Comparison of ENCODE assay signal across 18 cellular contexts in the genomic region with DNA sequence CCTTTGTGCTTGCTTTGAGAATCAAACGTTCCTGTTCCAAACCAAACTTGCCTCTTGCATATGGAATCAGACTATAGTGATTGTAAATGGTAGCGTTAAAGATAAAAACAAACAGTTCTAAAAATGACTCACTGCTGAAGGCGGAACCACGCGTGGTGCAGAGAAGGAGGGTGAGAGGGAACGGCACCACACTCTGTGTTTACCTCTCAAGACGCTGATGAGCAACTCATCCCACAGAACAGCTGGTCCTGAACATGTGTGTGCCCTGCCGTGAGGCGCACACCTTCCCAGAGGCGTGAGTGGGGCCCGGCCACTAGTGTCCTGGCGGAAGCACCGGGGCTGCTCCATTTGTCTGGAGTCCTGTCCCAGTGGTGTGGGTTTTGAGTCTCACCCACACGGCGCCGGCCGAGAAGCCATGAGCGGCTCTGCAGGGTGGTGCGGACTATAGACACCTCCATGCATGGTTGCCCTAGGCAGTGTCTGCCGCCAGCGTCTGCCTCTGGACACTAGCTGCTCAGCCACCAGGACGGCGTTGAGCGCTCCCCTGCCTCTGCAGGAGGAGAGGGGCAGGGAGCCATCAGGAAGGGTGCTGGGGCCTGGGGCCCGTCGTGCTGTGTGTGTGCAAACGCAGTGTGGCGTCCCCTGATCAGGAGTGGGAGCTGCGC. TPM values are rescaled to one million over a fixed set of nuclear protein-coding genes. Genes with fewer than 3 reads are reported as not detected.
DNase-seq lines count a peak whose midpoint lies in the region; ATAC-seq, FAIRE-seq and TF ChIP-seq lines count a peak whose summit lies in the region.
"Had no signal": no experiment of that assay in that cellular context is flagged by ENCODE, and none has a peak within 500 bp of the region (broad histone marks: within the 10 kb centered on the region; RNA-seq: fewer than 3 reads in every experiment).

No MANE protein-coding gene starts in this region.

- no peaks in the 10 kb centered on the region for H3K79me1 ChIP-seq in H1 (ENCODE audit: low read depth, low read length)

- DNase-seq in cardiac muscle cell (ENCODE audit: low read depth in 1 of 2, low spot score in 1 of 2) (no peak), right cardiac atrium (no peak), LHCN-M2 (ENCODE audit: low read depth) (peak; percentile 12), H1 (ENCODE audit: low read depth in 1 of 2, low spot score in 2 of 2) (no peak), HEK293T (ENCODE audit: extremely low spot score) (no peak), SIG-M5 (lab: John Stamatoyannopoulos, UW) (no peak), testis (no peak)
- no peak for DNase-seq in stimulated activated naive B cell treated with anti-CD40 and anti-IgM and Interleukin-4, amounts not matched to agents 10 μg/mL and 1 μg/mL and 100 μg/mL, for 72 hours
- DNase-seq: Calu3; head of caudate nucleus; immature natural killer cell; KG1; naive thymus-derived CD8-positive, alpha-beta T cell; NCI-H1417; NCI-H2171 had no signal

- no peak overlapping the region for H3K9ac ChIP-seq in H1 (replicated peaks in 1 of 4; ENCODE audit: extremely low read depth in 1 of 4, low read depth in 3 of 4, low read length in 3 of 4)

- no peak overlapping the region for H3K4ac ChIP-seq in H1 (replicated peaks; ENCODE audit: insufficient read length, low read depth, low read length)

- no peak overlapping the region for H3K14ac ChIP-seq in H1 (ENCODE audit: insufficient read length)

- H3K4me1 Mint-ChIP-seq in stimulated activated naive B cell treated with anti-CD40 and anti-IgM and Interleukin-4, amounts not matched to agents 10 μg/mL and 1 μg/mL and 100 μg/mL, for 72 hours: peaks cover 30 to 37% of the 10 kb centered on the region in 2 donors

- FAIRE-seq in H1 (lab: Jason Lieb, UNC): no peak

- peak overlapping the region; percentile 51 for H3K27ac Mint-ChIP-seq in stimulated activated naive B cell treated with anti-CD40 and anti-IgM and Interleukin-4, amounts not matched to agents 10 μg/mL and 1 μg/mL and 100 μg/mL, for 72 hours

- no peaks in the 10 kb centered on the region for H3K9me3 Mint-ChIP-seq in stimulated activated naive B cell treated with anti-CD40 and anti-IgM and Interleukin-4, amounts not matched to agents 10 μg/mL and 1 μg/mL and 100 μg/mL, for 72 hours
- H3K9me3 Mint-ChIP-seq: immature natural killer cell; naive thymus-derived CD8-positive, alpha-beta T cell had no signal

- no peak for TF ChIP-seq RAD21 in H1 (IDR thresholded peaks at IDR 0.05 in 1 of 2, conservative IDR thresholded peaks at IDR 0.05 in 1 of 2; ENCODE audit: low read depth in 2 of 2, low read length in 2 of 2)

- no peak overlapping the region for H2AK5ac ChIP-seq in H1 (ENCODE audit: low read depth, low read length)

- H3K9me3 ChIP-seq in cardiac muscle cell (ENCODE audit: low read depth) (no peaks in the 10 kb centered on the region), right cardiac atrium (ENCODE audit: control insufficient read depth, low read length) (no peaks in the 10 kb centered on the region), H1 (ENCODE audit: insufficient read depth in 2 of 2, low read depth in 1 of 2, low read length in 1 of 2) (no peaks in the 10 kb centered on the region), testis (no peaks in the 10 kb centered on the region)

- H3K4me2 ChIP-seq in H1 (ENCODE audit: insufficient read depth in 1 of 2, low read depth in 2 of 2, low read length in 2 of 2): no peak overlapping the region

- no peak overlapping the region for H2BK12ac ChIP-seq in H1 (ENCODE audit: low read depth, low read length)

- H3K4me1 ChIP-seq in cardiac muscle cell (ENCODE audit: low read depth): peaks cover 41% of the 10 kb centered on the region
- H3K4me1 ChIP-seq in right cardiac atrium (ENCODE audit: control insufficient read depth, insufficient read depth, low read length): no peaks in the 10 kb centered on the region
- no peaks in the 10 kb centered on the region; a peak in 2 of 7 replicates for H3K4me1 ChIP-seq in H1 (replicated peaks in 1 of 4; ENCODE audit: control insufficient read depth in 3 of 4, insufficient read depth in 4 of 4, low read length in 3 of 4)
- H3K4me1 ChIP-seq in testis: no peaks in the 10 kb centered on the region

- H4K20me1 ChIP-seq in H1 (replicated peaks in 1 of 2; ENCODE audit: control insufficient read depth in 1 of 2, insufficient read depth in 2 of 2, low read length in 2 of 2): no peaks in the 10 kb centered on the region

- H2BK5ac ChIP-seq in H1 (ENCODE audit: low read depth, low read length): peak overlapping the region; percentile 18; the same call in 1 of the 2 replicates

- no peak overlapping the region for H3K23ac ChIP-seq in H1 (ENCODE audit: insufficient read length)

- TF ChIP-seq CTCF in cardiac muscle cell (IDR thresholded peaks at IDR 0.05; ENCODE audit: low read depth, low read length) (no peak), H1 (IDR thresholded peaks at IDR 0.05; ENCODE audit: control extremely low read depth in 1 of 3, insufficient read depth in 1 of 3, low read depth in 1 of 3, low read length in 3 of 3) (no peak), testis (IDR thresholded peaks at IDR 0.05) (no peak)

- no peaks in the 10 kb centered on the region for H3K36me3 ChIP-seq in cardiac muscle cell
- H3K36me3 ChIP-seq in H1 (ENCODE audit: control insufficient read depth in 2 of 4, insufficient read depth in 4 of 4, low read length in 3 of 4): no peaks in the 10 kb centered on the region; a peak in 1 of 8 replicates
- no peaks in the 10 kb centered on the region for H3K36me3 ChIP-seq in testis (ENCODE audit: low read depth, missing control alignments)

- no peak overlapping the region for H2BK15ac ChIP-seq in H1 (ENCODE audit: low read length)

- CTCF ChIA-PET in H1 (lab: Charles Lee; ENCODE audit: partially characterized antibody): interaction anchor here (1.4 kb wide), 1 partner anchor 9 kb away, joined by 4 read pairs; no protein-coding TSS in a partner anchor
- CTCF ChIA-PET in HEK293T (lab: Yijun Ruan, JAX): no interaction called here

- ATAC-seq in right cardiac atrium: no peak
- no peak for ATAC-seq in stimulated activated naive B cell treated with anti-CD40 and anti-IgM and Interleukin-4, amounts not matched to agents 10 μg/mL and 1 μg/mL and 100 μg/mL, for 72 hours (replicated peaks)
- ATAC-seq: esophagus mucosa; naive thymus-derived CD8-positive, alpha-beta T cell had no signal

- no peak for TF ChIP-seq POLR2A in H1 (IDR thresholded peaks at IDR 0.05; ENCODE audit: control extremely low read depth in 1 of 2, low read depth in 2 of 2, low read length in 2 of 2)
- no peak for TF ChIP-seq POLR2A in testis (IDR thresholded peaks at IDR 0.05)

- peaks cover 45 to 66% of the 10 kb centered on the region in 2 donors for H3K36me3 Mint-ChIP-seq in stimulated activated naive B cell treated with anti-CD40 and anti-IgM and Interleukin-4, amounts not matched to agents 10 μg/mL and 1 μg/mL and 100 μg/mL, for 72 hours

- no peak overlapping the region for H3K4me3 Mint-ChIP-seq in stimulated activated naive B cell treated with anti-CD40 and anti-IgM and Interleukin-4, amounts not matched to agents 10 μg/mL and 1 μg/mL and 100 μg/mL, for 72 hours
- H3K4me3 Mint-ChIP-seq: immature natural killer cell; naive thymus-derived CD8-positive, alpha-beta T cell had no signal

- H3K27me3 Mint-ChIP-seq in stimulated activated naive B cell treated with anti-CD40 and anti-IgM and Interleukin-4, amounts not matched to agents 10 μg/mL and 1 μg/mL and 100 μg/mL, for 72 hours: no peaks in the 10 kb centered on the region
- H3K27me3 Mint-ChIP-seq: naive thymus-derived CD8-positive, alpha-beta T cell had no signal

- peak overlapping the region; percentile 51 for H4K8ac ChIP-seq in H1 (ENCODE audit: extremely low read depth, insufficient read depth, low read length)

- no peak overlapping the region for H3K56ac ChIP-seq in H1 (replicated peaks; ENCODE audit: insufficient read length, low read depth, low read length)

- no peak overlapping the region for H2AFZ ChIP-seq in H1 (ENCODE audit: low read length)

- POLR2A ChIA-PET in H1 (lab: Charles Lee; ENCODE audit: partially characterized antibody) (no interaction called here), HEK293T (lab: Yijun Ruan, JAX) (no interaction called here)

- no peak overlapping the region for H4K91ac ChIP-seq in H1 (replicated peaks; ENCODE audit: insufficient read length, low read length)

- no peak overlapping the region for H2BK120ac ChIP-seq in H1 (replicated peaks; ENCODE audit: low read depth, low read length)

- no peak overlapping the region for H3K18ac ChIP-seq in H1 (ENCODE audit: extremely low read depth, low read length)

- H3K27ac ChIP-seq in cardiac muscle cell: peak overlapping the region; percentile 43
- no peak overlapping the region for H3K27ac ChIP-seq in right cardiac atrium (ENCODE audit: low read length)
- H3K27ac ChIP-seq in H1 (ENCODE audit: low read depth, low read length): no peak overlapping the region
- no peak overlapping the region for H3K27ac ChIP-seq in testis

- H3K4me3 ChIP-seq in cardiac muscle cell: no peak overlapping the region
- no peak overlapping the region for H3K4me3 ChIP-seq in right cardiac atrium (ENCODE audit: low read length)
- no peak overlapping the region for H3K4me3 ChIP-seq in H1 (ENCODE audit: extremely low read depth in 1 of 4, insufficient read depth in 2 of 4, low read depth in 3 of 4, low read length in 4 of 4)
- no peak overlapping the region for H3K4me3 ChIP-seq in testis
- H3K4me3 ChIP-seq: lung had no signal

- no peaks in the 10 kb centered on the region for H3K23me2 ChIP-seq in H1 (ENCODE audit: low read depth, low read length)

- H4K5ac ChIP-seq in H1 (ENCODE audit: insufficient read length, low read depth, low read length): no peak overlapping the region

- H2BK20ac ChIP-seq in H1 (ENCODE audit: low read length): no peak overlapping the region

- intact Hi-C loops in right cardiac atrium (cut with DNase I): no loop called here
- intact Hi-C loops in testis (cut with DNase I; ENCODE audit: low total_unique reads): no loop called here

- 95% methylated on average over 29 of the region's 29 CpGs for WGBS in right cardiac atrium
- WGBS in H1 (ENCODE audit: extremely low coverage in 1 of 2, insufficient coverage in 1 of 2, insufficient read length in 1 of 2, insufficient replicate concordance in 2 of 2, low coverage in 1 of 2, low lambda C conversion rate in 2 of 2, missing lambda C conversion rate in 1 of 2), 2 experiments: 93% methylated on average over 29 of the region's 29 CpGs; no CpG with 5 or more reads in 1 of the 2 experiments
- WGBS in testis, 2 donors: 91 to 95% methylated on average over 14 to 29 of the region's 29 CpGs

- no peaks in the 10 kb centered on the region for H3K79me2 ChIP-seq in H1 (ENCODE audit: control insufficient read depth in 1 of 2, insufficient read depth in 2 of 2, low read length in 2 of 2)

- H3K27me3 ChIP-seq in cardiac muscle cell (no peaks in the 10 kb centered on the region), right cardiac atrium (ENCODE audit: control insufficient read depth, insufficient read depth) (no peaks in the 10 kb centered on the region), H1 (replicated peaks in 1 of 4; ENCODE audit: control insufficient read depth in 3 of 4, extremely low read depth in 1 of 4, insufficient read depth in 3 of 4, low read length in 3 of 4) (no peaks in the 10 kb centered on the region), testis (no peaks in the 10 kb centered on the region)

- TF ChIP-seq EP300 in H1 (IDR thresholded peaks at IDR 0.05; ENCODE audit: borderline replicate concordance in 1 of 2, low read depth in 2 of 2, low read length in 2 of 2): no peak

RNA-seq across cellular contexts. Expression of a gene that starts 52.1 kb away (rescaled TPM):
- 7.5 and 10.8 TPM in 2 replicates for total RNA-seq in cardiac muscle cell
- polyA plus RNA-seq in cardiac muscle cell: 11.7 and 19.0 TPM in 2 replicates
- total RNA-seq in right cardiac atrium: 10 to 100 TPM; 20.1 to 25.3 (median 20.8) TPM
- 14.7 TPM for polyA plus RNA-seq in right cardiac atrium
- 3.9 and 4.5 TPM in 2 replicates for total RNA-seq in LHCN-M2 (2014; rRNA removed)
- polyA plus RNA-seq in LHCN-M2 (2012): 6.7 TPM
- total RNA-seq in H1 (2021; fragmentation: NEBNext Ultra II Directional; extraction: Animal tissue kit (Norgen Biotek cat#: 25700)): 6.6 and 6.8 TPM in 2 replicates
- polyA plus RNA-seq in H1 (2011; rRNA removed): 2.0 and 3.2 TPM in 2 replicates
- polyA plus RNA-seq in H1 (2011; cell fraction: cytosol; rRNA removed): 1.4 TPM
- 4.2 TPM for polyA plus RNA-seq in H1 (2011; cell fraction: nucleus; rRNA removed)
- polyA plus RNA-seq in H1 (2012, experiment 1 of 2): 4.8 to 6.0 TPM (median 5.5 TPM) in 4 replicates
- polyA plus RNA-seq in H1 (2012, experiment 2 of 2): 4.5 TPM
- 3.5 TPM for polyA plus RNA-seq in H1 (2013, experiment 1 of 2)
- 3.6 TPM for polyA plus RNA-seq in H1 (2013, experiment 2 of 2)
- 2.4 and 2.8 TPM in 2 replicates for polyA minus RNA-seq in H1 (2011; rRNA and poly(A)+ RNA removed)
- polyA minus RNA-seq in H1 (2011; cell fraction: cytosol; rRNA and poly(A)+ RNA removed): 7.3 TPM
- 8.7 TPM for polyA minus RNA-seq in H1 (2011; cell fraction: nucleus; rRNA and poly(A)+ RNA removed)
- total RNA-seq in testis: 10 to 100 TPM; 22.2 to 28.1 TPM
- 27.5 TPM for polyA plus RNA-seq in testis (ENCODE audit: insufficient read depth, low read depth, low replicate concordance)
- total RNA-seq: RPMI7951 had no signal
